ENCODE assay signal across 1 cellular context in the genomic region with DNA sequence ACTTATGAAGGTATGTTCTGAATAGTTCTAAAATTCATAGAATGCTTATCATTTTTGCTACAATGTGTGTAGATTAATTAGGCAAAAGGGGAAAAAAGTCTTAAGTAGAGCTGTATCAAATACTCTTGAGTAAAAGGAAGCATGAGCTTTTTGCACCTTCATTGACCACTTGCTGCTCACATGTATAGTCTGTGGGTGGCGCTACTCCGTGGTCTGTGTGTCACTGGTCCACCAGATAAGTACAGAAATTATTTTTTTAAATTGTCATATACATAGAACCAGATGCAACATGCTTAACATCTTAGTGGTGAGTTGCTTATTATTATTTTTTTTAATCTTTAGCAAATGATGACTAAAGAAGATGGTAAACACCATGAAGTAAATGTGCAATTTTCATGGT.
TF ChIP-seq lines count a peak whose summit lies in the region.

No MANE protein-coding gene starts in this region.

TF ChIP-seq in K562, 482 proteins besides CTCF, POLR2A, EP300 and RAD21:
- TF ChIP-seq POLR3A (IDR thresholded peaks at IDR 0.05; ENCODE audit: borderline replicate concordance, extremely low read depth, insufficient read depth, insufficient read length) (no peak), TSC22D4 (tag; IDR thresholded peaks at IDR 0.05) (no peak), MAFF (IDR thresholded peaks at IDR 0.05; ENCODE audit: low read length) (no peak), SIX5 (IDR thresholded peaks at IDR 0.05; ENCODE audit: borderline replicate concordance in 1 of 2, insufficient read depth in 1 of 2, low read depth in 1 of 2, low read length in 2 of 2) (no peak), PYGO2 (tag; IDR thresholded peaks at IDR 0.05) (no peak)
